In the genomic region with DNA sequence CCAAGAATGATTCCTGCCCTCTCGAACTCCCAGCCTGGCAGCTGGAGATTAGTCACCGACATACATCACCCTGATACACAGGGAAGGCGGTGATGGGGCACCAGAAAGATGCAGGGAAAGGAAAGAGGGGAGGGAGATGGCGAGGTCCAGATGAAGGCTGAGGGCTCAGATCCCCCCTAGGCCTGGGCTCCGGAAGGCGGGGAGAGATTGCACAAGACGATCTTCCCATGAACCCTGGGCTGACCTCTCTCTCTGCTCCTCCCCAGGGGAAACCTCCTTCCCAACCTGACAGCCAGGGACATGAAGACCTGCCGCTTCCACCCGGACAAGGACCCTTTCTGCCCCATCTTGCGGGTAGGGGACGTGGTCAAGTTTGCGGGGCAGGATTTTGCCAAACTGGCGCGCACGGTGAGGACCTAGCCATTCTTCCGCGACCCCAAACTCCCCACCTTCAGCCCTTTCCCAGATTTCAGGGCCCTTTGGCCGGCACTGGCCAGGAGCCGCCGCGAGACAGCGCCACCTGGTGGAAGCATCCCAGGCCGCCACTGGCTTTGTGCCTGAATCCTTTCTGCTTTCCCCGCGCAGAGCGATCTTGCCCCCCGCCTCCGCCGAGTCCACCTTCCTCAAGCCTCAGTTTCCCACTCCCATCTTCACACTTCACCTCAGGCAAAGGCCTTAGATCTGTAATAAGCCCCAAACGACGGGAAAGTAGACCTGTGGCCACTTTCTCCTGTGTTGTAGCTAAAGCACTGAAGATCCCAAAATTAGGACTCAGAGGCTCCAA, we compare ENCODE assay signal across 8 cellular contexts. TPM values are rescaled to one million over a fixed set of nuclear protein-coding genes. Genes with fewer than 3 reads are reported as not detected.
DNase-seq lines count a peak whose midpoint lies in the region; ATAC-seq and TF ChIP-seq lines count a peak whose summit lies in the region.

No MANE protein-coding gene starts in this region.

- TF ChIP-seq CTCF in parathyroid adenoma (IDR thresholded peaks at IDR 0.05), result peak; percentile 64
- TF ChIP-seq CTCF in upper lobe of left lung (IDR thresholded peaks at IDR 0.05), result peak; percentile 79 to 91 (median 87)

- TF ChIP-seq POLR2A in upper lobe of left lung (IDR thresholded peaks at IDR 0.05), result no peak

- DNase-seq in NCI-H1417 (lab: John Stamatoyannopoulos, UW), result peak in 2 of 3 experiments; percentile 14 to 31
- DNase-seq in NCI-H1417 treated with DMSO at 0.1 percent for 48 hours (lab: John Stamatoyannopoulos, UW), result no peak
- DNase-seq in OCI-M1 (lab: John Stamatoyannopoulos, UW), result peak; percentile 45
- peak; percentile 90 for DNase-seq in activated effector memory CD4-positive, alpha-beta T cell treated with anti-CD3 and anti-CD28 coated beads, Interleukin-2, amount 50 U/mL, for 16 hours
- peak; percentile 77 for DNase-seq in germinal center (ENCODE audit: low spot score)
- peak; percentile 67 to 94 for DNase-seq in upper lobe of left lung

- no peak for TF ChIP-seq EP300 in upper lobe of left lung (IDR thresholded peaks at IDR 0.05)

- H3K4me2 ChIP-seq in parathyroid adenoma (ENCODE audit: low read length), result no peak overlapping the region

- H3K27me3 ChIP-seq in parathyroid adenoma (ENCODE audit: control insufficient read depth, insufficient read depth, low read length) (no peaks in the 10 kb centered on the region), upper lobe of left lung (no peaks in the 10 kb centered on the region)

- H3K4me3 ChIP-seq in parathyroid adenoma (ENCODE audit: low read depth, low read length), result no peak overlapping the region
- H3K4me3 ChIP-seq in upper lobe of left lung, result no peak overlapping the region

- ATAC-seq in upper lobe of left lung (ENCODE audit: low FRiP score in 2 of 2) (peak; percentile 41 to 74), HG02840 (IDR thresholded peaks at IDR 0.05; ENCODE audit: low FRiP score, unreplicated experiment) (no peak)

- H2AFZ ChIP-seq in parathyroid adenoma, result peak overlapping the region; percentile 16

- no peak overlapping the region for H3K9ac ChIP-seq in parathyroid adenoma

- H3K27ac ChIP-seq in parathyroid adenoma, result no peak overlapping the region
- no peak overlapping the region for H3K27ac ChIP-seq in upper lobe of left lung

- no peaks in the 10 kb centered on the region for H3K4me1 ChIP-seq in parathyroid adenoma
- H3K4me1 ChIP-seq in upper lobe of left lung, result peaks cover 0 to 6% (median 3%) of the 10 kb centered on the region in 4 donors

- H3K36me3 ChIP-seq in parathyroid adenoma (ENCODE audit: control insufficient read depth, insufficient read depth, low read length) (no peaks in the 10 kb centered on the region), upper lobe of left lung (no peaks in the 10 kb centered on the region)

- no peaks in the 10 kb centered on the region for H3K79me2 ChIP-seq in parathyroid adenoma

- WGBS in upper lobe of left lung, 2 donors, result 21 to 24% methylated on average over 30 of the region's 31 CpGs

- no peaks in the 10 kb centered on the region for H3K9me3 ChIP-seq in parathyroid adenoma (ENCODE audit: control insufficient read depth, low read length)
- no peaks in the 10 kb centered on the region for H3K9me3 ChIP-seq in upper lobe of left lung

RNA-seq across cellular contexts. Expression of gene P2RX3, which starts 11.5 kb away (rescaled TPM):
- total RNA-seq in upper lobe of left lung, result not detected

RNA-seq across cellular contexts. Expression of gene SSRP1, which starts 14.0 kb away (rescaled TPM):
- 10 to 100 TPM; 48.2 to 89.6 (median 65.5) TPM for total RNA-seq in upper lobe of left lung

RNA-seq across cellular contexts. Expression of gene TNKS1BP1, which starts 24.9 kb away (rescaled TPM):
- 100 to 1,000 TPM; 120 to 322 (median 184) TPM for total RNA-seq in upper lobe of left lung

RNA-seq across cellular contexts. Expression of gene PRG3, which starts 31.3 kb away (rescaled TPM):
- total RNA-seq in upper lobe of left lung, result not detected

RNA-seq across cellular contexts. Expression of gene PRG2, which starts 40.8 kb away (rescaled TPM):
- 1 to 10 TPM in 3 of 6 donors, under 1 TPM in 1, not detected in 2; 0.30 to 2.6 (median 1.6) TPM for total RNA-seq in upper lobe of left lung
